ENCODE assay signal across 8 cellular contexts in genomic region chr20:49186535-49187329, GRCh38. TPM values are rescaled to one million over a fixed set of nuclear protein-coding genes. Genes with fewer than 3 reads are reported as not detected.
DNase-seq lines count a peak whose midpoint lies in the region; ATAC-seq and TF ChIP-seq lines count a peak whose summit lies in the region.

No MANE protein-coding gene starts in this region.

- ATAC-seq in left lung, result peak; percentile 54
- ATAC-seq in GM21360 (IDR thresholded peaks at IDR 0.05; ENCODE audit: unreplicated experiment), result no peak

- 0 out of 2 replicates have a peak, but pooled peaks cover 6% of the 10 kb centered on the region for H3K27me3 ChIP-seq in DOHH2 (ENCODE audit: control insufficient read depth, low read length)
- H3K27me3 ChIP-seq in Karpas-422 (ENCODE audit: low read length), result no peaks in the 10 kb centered on the region
- no peaks in the 10 kb centered on the region for H3K27me3 ChIP-seq in left lung

- H2AFZ ChIP-seq in Karpas-422 (ENCODE audit: low read length), result no peak overlapping the region

- intact Hi-C loops in left lung (cut with DNase I), result no loop called here

- peak overlapping the region; percentile 88 for H3K4me2 ChIP-seq in DOHH2 (ENCODE audit: low read length)
- H3K4me2 ChIP-seq in Karpas-422 (ENCODE audit: low read depth, low read length, poor library complexity, severe bottlenecking), result peak overlapping the region; percentile 83

- H3K9me2 ChIP-seq in DOHH2 (replicated peaks; ENCODE audit: control insufficient read depth, low read length) (no peaks in the 10 kb centered on the region), Karpas-422 (replicated peaks; ENCODE audit: insufficient read depth, low read length) (no peaks in the 10 kb centered on the region)

- DNase-seq in Karpas-422 (peak; percentile 77), cerebellar cortex (ENCODE audit: low spot score) (peak; percentile 46), left lung (peak in 1 of 2 donors; percentile 74), mesenteric fat pad (ENCODE audit: low spot score) (no peak)
- DNase-seq in activated CD4-positive, CD25-positive, alpha-beta regulatory T cell treated with anti-CD3 and anti-CD28 coated beads, Interleukin-2, amount 50 U/mL, for 72 hours, result peak; percentile 39
- DNase-seq in stimulated activated CD4-positive, alpha-beta T cell treated with anti-CD3 and anti-CD28 coated beads, Interleukin-4, amount 100 ng/mL, for 1 hour, result peak; percentile 67

- no peaks in the 10 kb centered on the region for H3K9me3 ChIP-seq in DOHH2 (ENCODE audit: control insufficient read depth, insufficient read depth, low read length)
- no peaks in the 10 kb centered on the region for H3K9me3 ChIP-seq in Karpas-422 (ENCODE audit: low read length)
- no peaks in the 10 kb centered on the region for H3K9me3 ChIP-seq in left lung

- peak overlapping the region; percentile 93 for H3K4me3 ChIP-seq in DOHH2 (ENCODE audit: low read length)
- peak overlapping the region; percentile 84 for H3K4me3 ChIP-seq in Karpas-422 (ENCODE audit: low read length)
- H3K4me3 ChIP-seq in left lung, result peak overlapping the region; percentile 75

- H3F3A ChIP-seq in DOHH2 (ENCODE audit: control insufficient read depth, insufficient read depth), result no peaks in the 10 kb centered on the region

- H3K27ac ChIP-seq in DOHH2 (ENCODE audit: low read depth, low read length) (peak overlapping the region; percentile 44), Karpas-422 (ENCODE audit: low read length) (peak overlapping the region; percentile 19; the same call in 1 of the 2 replicates), left lung (peak overlapping the region; percentile 86 to 90)

- H4K20me1 ChIP-seq in DOHH2 (ENCODE audit: control insufficient read depth, insufficient read depth, low read depth, low read length), result peaks cover 31% of the 10 kb centered on the region
- H4K20me1 ChIP-seq in Karpas-422 (ENCODE audit: insufficient read depth, low read depth, low read length), result peaks cover 21% of the 10 kb centered on the region

- H3K4me1 ChIP-seq in DOHH2 (ENCODE audit: control insufficient read depth, low read length) (peaks cover 29% of the 10 kb centered on the region), Karpas-422 (ENCODE audit: low read length) (peaks cover 48% of the 10 kb centered on the region), left lung (peaks cover 18 to 54% of the 10 kb centered on the region in 2 donors)

- H3K9ac ChIP-seq in Karpas-422 (ENCODE audit: low read length), result peak overlapping the region; percentile 72

- no peak for TF ChIP-seq CTCF in DOHH2 (IDR thresholded peaks at IDR 0.05; ENCODE audit: low read depth, low read length, poor library complexity, severe bottlenecking)
- TF ChIP-seq CTCF in left lung (IDR thresholded peaks at IDR 0.05), result no peak

- peaks cover 29% of the 10 kb centered on the region for H3K36me3 ChIP-seq in DOHH2 (ENCODE audit: control insufficient read depth, low read length)
- H3K36me3 ChIP-seq in Karpas-422 (ENCODE audit: insufficient read depth, low read length), result no peaks in the 10 kb centered on the region
- H3K36me3 ChIP-seq in left lung, result peaks cover 0 to 4% of the 10 kb centered on the region in 2 donors

- H3K79me2 ChIP-seq in DOHH2 (ENCODE audit: control insufficient read depth, low read length) (peaks cover 63% of the 10 kb centered on the region), Karpas-422 (ENCODE audit: low read length) (peaks cover 61% of the 10 kb centered on the region)

RNA-seq across cellular contexts. Expression of gene STAU1, which starts 1.4 kb away (rescaled TPM):
- total RNA-seq in Karpas-422 (2014; rRNA removed; shearing (Covaris generic); ENCODE audit: low replicate concordance), result 30.6 and 34.0 TPM in 2 replicates
- total RNA-seq in left lung (10 to 100 TPM; 68.6 to 83.0 TPM), mesenteric fat pad (84.1 TPM)

RNA-seq across cellular contexts. Expression of gene DDX27, which starts 32.5 kb away (rescaled TPM):
- 34.5 and 43.7 TPM in 2 replicates for total RNA-seq in Karpas-422 (2014; rRNA removed; shearing (Covaris generic); ENCODE audit: low replicate concordance)
- 10 to 100 TPM; 21.8 to 22.2 TPM for total RNA-seq in left lung
- total RNA-seq in mesenteric fat pad, result 29.8 TPM

Comparison
In these comparisons a context has a peak if more than half of its experiments do, and no peak if none do; other contexts are left out.
1. H3K27ac ChIP-seq: peak in every context shown above with its lines; median percentile 88 in left lung; 44 in DOHH2; 19 in Karpas-422.